ENCODE assay signal across 35 cellular contexts in the genomic region with DNA sequence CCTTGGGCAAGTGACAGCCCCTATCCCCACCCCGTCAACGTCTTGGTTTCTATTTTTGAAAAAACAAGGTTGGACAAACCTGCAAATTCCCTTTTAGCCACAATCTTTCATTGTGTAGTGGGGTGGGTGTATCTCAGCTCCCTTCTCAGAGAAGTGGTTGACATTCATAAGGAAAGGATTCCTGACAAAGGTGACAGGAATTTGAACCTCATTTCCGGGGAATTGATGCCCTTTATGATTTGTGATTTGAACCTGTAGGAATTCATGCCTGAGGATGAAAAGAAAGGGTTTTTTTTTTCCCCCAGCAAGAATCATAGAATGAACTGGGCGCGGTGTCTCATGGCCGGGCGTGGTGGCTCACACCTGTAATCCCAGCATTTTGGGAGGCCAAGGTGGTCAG. TPM values are rescaled to one million over a fixed set of nuclear protein-coding genes. Genes with fewer than 3 reads are reported as not detected.
"Had no signal": no experiment of that assay in that cellular context is flagged by ENCODE, and none has a peak within 500 bp of the region (broad histone marks: within the 10 kb centered on the region; RNA-seq: fewer than 3 reads in every experiment).

No MANE protein-coding gene starts in this region.

- H3K36me3 ChIP-seq: brain microvascular endothelial cell, esophagus muscularis mucosa, gastroesophageal sphincter, WERI-Rb-1 had no signal

- H3K9me3 ChIP-seq: esophagus muscularis mucosa, gastroesophageal sphincter had no signal

- H3K27me3 ChIP-seq: esophagus muscularis mucosa, gastroesophageal sphincter had no signal

- H3K4me3 Mint-ChIP-seq: activated B cell treated with CpG ODN at 0.5 μM for 24 hours; activated CD8-positive, alpha-beta T cell treated with anti-CD3 and anti-CD28 coated beads for 36 hours; activated naive CD8-positive, alpha-beta T cell; activated T-cell treated with anti-CD3 and anti-CD28 coated beads, Interleukin-2, amount 50 U/mL, for 4 hours; activated T-helper 17 cell treated with anti-CD3 and anti-CD28 coated beads, Interleukin-2, amount 50 U/mL, for 72 hours; effector memory CD8-positive, alpha-beta T cell; T-helper 17 cell; T-helper 2 cell treated with Interferon-gamma antibody and Interleukin-4, amounts not matched to agents 5 μg/mL and 100 μg/mL, for 36 hours had no signal

- H3K27ac Mint-ChIP-seq: activated B cell treated with CpG ODN at 0.5 μM for 24 hours; activated CD8-positive, alpha-beta T cell treated with anti-CD3 and anti-CD28 coated beads for 36 hours; activated naive CD8-positive, alpha-beta T cell; activated T-helper 17 cell treated with anti-CD3 and anti-CD28 coated beads, Interleukin-2, amount 50 U/mL, for 72 hours; effector memory CD8-positive, alpha-beta T cell; T-helper 17 cell; T-helper 2 cell treated with Interferon-gamma antibody and Interleukin-4, amounts not matched to agents 5 μg/mL and 100 μg/mL, for 36 hours had no signal

- H3K4me3 ChIP-seq: esophagus muscularis mucosa, gastroesophageal sphincter had no signal

- ATAC-seq: activated CD4-positive, CD25-positive, alpha-beta regulatory T cell treated with anti-CD3 and anti-CD28 coated beads, Interleukin-2, amount 50 U/mL, for 24 hours; activated CD8-positive, alpha-beta T cell treated with anti-CD3 and anti-CD28 coated beads for 36 hours; activated T-cell treated with anti-CD3 and anti-CD28 coated beads, Interleukin-2, amount 50 U/mL, for 4 hours; activated T-helper 17 cell treated with anti-CD3 and anti-CD28 coated beads, Interleukin-2, amount 50 U/mL, for 72 hours; effector memory CD8-positive, alpha-beta T cell; gastroesophageal sphincter; T-helper 17 cell had no signal

- DNase-seq: activated B cell treated with CpG ODN at 0.5 μM for 24 hours; activated CD4-positive, alpha-beta T cell treated with anti-CD3 and anti-CD28 coated beads for 48 hours; activated CD4-positive, alpha-beta T cell treated with anti-CD3 and anti-CD28 coated beads, Interleukin-2, amount 50 U/mL, for 1 hour; activated CD4-positive, alpha-beta T cell treated with anti-CD3 and anti-CD28 coated beads, Interleukin-2, amount 50 U/mL, for 48 hours; activated CD8-positive, alpha-beta memory T cell treated with anti-CD3 and anti-CD28 coated beads for 24 hours; activated CD8-positive, alpha-beta T cell treated with anti-CD3 and anti-CD28 coated beads for 36 hours; activated effector memory CD4-positive, alpha-beta T cell treated with Interleukin-2 at 50 U/mL for 16 hours; activated gamma-delta T cell treated with Interleukin-2 at 50 U/mL for 16 hours; activated naive CD4-positive, alpha-beta T cell treated with anti-CD3 and anti-CD28 coated beads, Interleukin-2, amount 50 U/mL, for 16 hours; activated naive CD4-positive, alpha-beta T cell treated with Interleukin-2 at 50 U/mL for 16 hours; activated T-cell treated with anti-CD3 and anti-CD28 coated beads, Interleukin-2, amount 50 U/mL, for 4 hours; amniotic stem cell; anterior cingulate cortex; brain microvascular endothelial cell; caudate nucleus; cortex of kidney; dermis blood vessel endothelial cell; effector CD4-positive, alpha-beta T cell; effector memory CD8-positive, alpha-beta T cell; erythroblast; foreskin melanocyte; T-helper 1 cell; T-helper 17 cell; T1000; WERI-Rb-1 had no signal

- H3K9me3 Mint-ChIP-seq: activated B cell treated with CpG ODN at 0.5 μM for 24 hours; activated CD8-positive, alpha-beta T cell treated with anti-CD3 and anti-CD28 coated beads for 36 hours; activated T-cell treated with anti-CD3 and anti-CD28 coated beads, Interleukin-2, amount 50 U/mL, for 4 hours; activated T-helper 17 cell treated with anti-CD3 and anti-CD28 coated beads, Interleukin-2, amount 50 U/mL, for 72 hours; effector memory CD8-positive, alpha-beta T cell; T-helper 2 cell treated with Interferon-gamma antibody and Interleukin-4, amounts not matched to agents 5 μg/mL and 100 μg/mL, for 36 hours had no signal

- H3K36me3 Mint-ChIP-seq: activated naive CD8-positive, alpha-beta T cell had no signal

- H3K27ac ChIP-seq: brain microvascular endothelial cell, esophagus muscularis mucosa, gastroesophageal sphincter, WERI-Rb-1 had no signal

- FAIRE-seq: astrocyte, bronchial epithelial cell, colon had no signal

RNA-seq across cellular contexts. Expression of gene YPEL4, which starts 14.5 kb away (rescaled TPM):
- total RNA-seq: activated B cell treated with CpG ODN at 0.5 μM for 24 hours, chondrocyte, dermis blood vessel endothelial cell had no signal

RNA-seq across cellular contexts. Expression of gene SERPING1, which starts 37.8 kb away (rescaled TPM):
- total RNA-seq: activated B cell treated with CpG ODN at 0.5 μM for 24 hours; activated CD8-positive, alpha-beta T cell treated with anti-CD3 and anti-CD28 coated beads for 36 hours; activated T-helper 17 cell treated with anti-CD3 and anti-CD28 coated beads, Interleukin-2, amount 50 U/mL, for 72 hours had no signal
